8 cellular contexts compared by ENCODE assay signal in the genomic region with DNA sequence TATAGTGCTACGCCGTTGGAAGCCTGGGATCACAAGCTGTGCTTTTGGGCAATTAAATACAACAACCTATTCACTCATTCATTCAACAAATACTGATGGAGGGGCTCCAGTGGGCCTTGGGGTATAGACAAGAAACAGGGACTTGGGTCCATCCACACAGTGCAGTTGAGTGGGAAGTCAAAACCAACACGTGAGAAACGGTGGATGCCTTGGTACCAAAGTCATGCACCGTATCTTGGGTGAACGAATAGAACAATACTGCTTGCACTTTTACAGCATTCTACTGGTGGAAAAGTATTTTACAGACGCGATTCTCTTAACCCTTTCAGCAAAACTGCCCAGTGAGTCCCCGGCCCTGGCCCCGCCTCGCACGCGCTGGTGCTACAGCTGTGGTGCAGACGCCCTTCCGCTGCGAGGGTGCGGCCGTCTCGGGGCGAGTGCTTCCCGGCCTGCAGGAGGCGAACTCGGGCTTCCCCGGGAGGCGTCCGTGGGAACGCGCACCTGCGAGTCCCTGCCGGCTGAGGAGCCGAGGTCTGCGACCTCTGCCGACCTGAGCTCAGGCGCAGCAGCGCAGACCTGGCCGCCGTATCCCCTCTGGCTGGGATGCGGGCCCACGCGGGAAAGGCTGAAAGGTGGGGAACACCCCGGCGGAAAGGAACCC. TPM values are rescaled to one million over a fixed set of nuclear protein-coding genes. Genes with fewer than 3 reads are reported as not detected.
A peak's percentile ranks its signal among the peaks of the same experiment; 100 is the strongest.
DNase-seq lines count a peak whose midpoint lies in the region; ATAC-seq and TF ChIP-seq lines count a peak whose summit lies in the region.

No MANE protein-coding gene starts in this region.

- peaks cover 27% of the 10 kb centered on the region for H3K27me3 Mint-ChIP-seq in activated B cell treated with CpG ODN at 0.5 μM for 24 hours

- POLR2A ChIA-PET in activated B cell treated with CpG ODN at 0.5 μM for 24 hours (lab: Charles Lee): interaction anchor here (0.6 to 1.4 kb wide), 5 partner anchors 47 to 1975 kb away, joined by 3 to 7 read pairs (median 4); a partner anchor contains a TSS

- H3K4me1 Mint-ChIP-seq in activated B cell treated with CpG ODN at 0.5 μM for 24 hours: peaks cover 11% of the 10 kb centered on the region

- peak overlapping the region; percentile 79 for H3K4me3 Mint-ChIP-seq in activated B cell treated with CpG ODN at 0.5 μM for 24 hours

- H3K27ac Mint-ChIP-seq in activated B cell treated with CpG ODN at 0.5 μM for 24 hours: peak overlapping the region; percentile 41

- peak; percentile 82 for TF ChIP-seq CTCF in GM13977 (IDR thresholded peaks at IDR 0.05; ENCODE audit: extremely low read depth, insufficient read depth, missing control alignments)
- TF ChIP-seq CTCF in activated B cell treated with CpG ODN at 0.5 μM for 24 hours (IDR thresholded peaks at IDR 0.05): no peak
- TF ChIP-seq CTCF in choroid plexus epithelial cell (conservative IDR thresholded peaks at IDR 0.05; ENCODE audit: low read depth, low read length): peak; percentile 79

- ATAC-seq in HG02623 (IDR thresholded peaks at IDR 0.05; ENCODE audit: unreplicated experiment): peak; percentile 52
- ATAC-seq in activated B cell treated with CpG ODN at 0.5 μM for 24 hours (ENCODE audit: low read depth): peak; percentile 47
- ATAC-seq in left lobe of liver: peak; percentile 75

- DNase-seq in GM13977 (ENCODE audit: low spot score) (peak; percentile 64), NCI-H146 (lab: John Stamatoyannopoulos, UW) (peak; percentile 71), activated B cell treated with CpG ODN at 0.5 μM for 24 hours (peak; percentile 54), choroid plexus epithelial cell (ENCODE audit: low read depth) (peak; percentile 84), left lobe of liver (ENCODE audit: low spot score) (peak; percentile 56), AML-193 (lab: John Stamatoyannopoulos, UW) (no peak)
- DNase-seq in stimulated activated CD4-positive, alpha-beta T cell treated with anti-CD3 and anti-CD28 coated beads, Interleukin-2, amount 100 ng/mL, for 4 hours (ENCODE audit: low read depth): peak; percentile 28

- H3K36me3 Mint-ChIP-seq in activated B cell treated with CpG ODN at 0.5 μM for 24 hours (ENCODE audit: low read depth): no peaks in the 10 kb centered on the region

- peak overlapping the region; percentile 85 for H3K4me3 ChIP-seq in choroid plexus epithelial cell (ENCODE audit: low read depth, low read length)

- CTCF ChIA-PET in activated B cell treated with CpG ODN at 0.5 μM for 24 hours (lab: Charles Lee): interaction anchor here (1.2 to 1.4 kb wide), 3 partner anchors 290 to 310 kb away, joined by 3 to 4 read pairs (median 3); a partner anchor contains a TSS

- intact Hi-C loops in activated B cell treated with CpG ODN at 0.5 μM for 24 hours (cut with micrococcal nuclease): loop anchor here (1.0 to 10.0 kb wide), 13 partner anchors 112 to 1974 kb away; a partner anchor contains a TSS

- H3K9me3 Mint-ChIP-seq in activated B cell treated with CpG ODN at 0.5 μM for 24 hours: no peaks in the 10 kb centered on the region

- in situ Hi-C loops in GM13977 (cut with MboI; ENCODE audit: low pct_unique_long_range_greater_than_20kb, low sequenced_read_pairs, unreplicated experiment): no loop called here

RNA-seq across cellular contexts. Expression of a gene that starts 8.3 kb away (rescaled TPM):
- total RNA-seq in activated B cell treated with CpG ODN at 0.5 μM for 24 hours (not detected in 2 replicates), left lobe of liver (0.60 TPM)

Comparison
In these comparisons a context has a peak if more than half of its experiments do, and no peak if none do; other contexts are left out.
1. DNase-seq: peak in GM13977 (single experiment), NCI-H146 (single experiment), activated B cell treated with CpG ODN at 0.5 μM for 24 hours (single experiment), choroid plexus epithelial cell (single experiment), left lobe of liver (single experiment) and stimulated activated CD4-positive, alpha-beta T cell treated with anti-CD3 and anti-CD28 coated beads, Interleukin-2, amount 100 ng/mL, for 4 hours (single experiment); none in AML-193 (0 of 2).
2. Peak in every context shown above with its lines, with median percentiles within 50 percentile points of each other: ATAC-seq.